In the genomic region with DNA sequence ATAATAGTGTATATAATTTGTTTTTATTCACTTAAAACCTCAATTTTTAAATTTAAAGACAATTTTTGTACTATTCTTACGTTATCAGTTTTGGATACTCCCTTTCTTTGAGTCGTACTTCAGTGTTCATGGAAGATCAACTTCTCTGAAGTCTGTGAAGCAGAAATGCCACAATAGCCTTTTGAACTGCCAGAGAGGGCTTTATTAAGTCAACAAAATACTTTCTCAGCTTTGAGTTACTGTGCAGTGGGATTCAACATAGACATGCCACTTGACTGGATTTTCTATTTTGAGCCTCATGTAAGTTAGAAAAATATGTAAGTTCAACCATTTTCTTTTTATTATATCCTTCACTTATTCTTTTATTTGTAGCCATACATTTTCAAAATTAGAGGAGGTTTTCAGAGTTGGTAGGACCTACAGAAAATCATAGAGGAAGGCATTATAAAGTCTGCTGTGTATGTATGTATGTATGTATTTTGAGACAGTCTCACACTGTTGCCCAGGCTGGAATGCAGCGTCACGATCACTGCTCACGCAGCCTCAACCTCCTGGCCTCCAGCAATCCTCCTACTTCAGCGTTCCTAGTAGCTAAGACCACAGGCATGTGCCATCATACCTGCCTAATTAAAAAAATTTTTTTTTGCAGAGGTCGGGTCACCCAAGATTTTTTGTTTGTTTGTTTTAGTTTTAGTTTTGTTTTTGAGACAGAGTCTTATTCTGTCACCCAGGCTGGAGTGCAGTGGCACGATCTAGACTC, we compare ENCODE assay signal across 25 cellular contexts. TPM values are rescaled to one million over a fixed set of nuclear protein-coding genes. Genes with fewer than 3 reads are reported as not detected.
DNase-seq lines count a peak whose midpoint lies in the region; ATAC-seq and TF ChIP-seq lines count a peak whose summit lies in the region.
"Had no signal": no experiment of that assay in that cellular context is flagged by ENCODE, and none has a peak within 500 bp of the region (broad histone marks: within the 10 kb centered on the region; RNA-seq: fewer than 3 reads in every experiment).

No MANE protein-coding gene starts in this region.

- no peaks in the 10 kb centered on the region for H3K36me3 ChIP-seq in thyroid gland
- H3K36me3 ChIP-seq: BE2C, neutrophil, vagina, WERI-Rb-1 had no signal

- ATAC-seq in HG03139 (IDR thresholded peaks at IDR 0.05; ENCODE audit: unreplicated experiment) = no peak

- H3K4me3 ChIP-seq in thyroid gland (replicated peaks in 1 of 3) (no peak overlapping the region), coronary artery (no peak overlapping the region)
- H3K4me3 ChIP-seq: vagina had no signal

- no peaks in the 10 kb centered on the region for H3K27me3 Mint-ChIP-seq in chondrocyte (ENCODE audit: low read depth)
- H3K27me3 Mint-ChIP-seq in nephron (ENCODE audit: low read depth) = no peaks in the 10 kb centered on the region
- H3K27me3 Mint-ChIP-seq: activated naive CD4-positive, alpha-beta T cell treated with anti-CD3 and anti-CD28 coated beads, Interleukin-2, amount 50 U/mL, for 24 hours; IgD-negative memory B cell had no signal

- TF ChIP-seq CTCF in chondrocyte (IDR thresholded peaks at IDR 0.05) = no peak
- no peak for TF ChIP-seq CTCF in nephron (IDR thresholded peaks at IDR 0.05; ENCODE audit: unreplicated experiment in 3 of 3)
- TF ChIP-seq CTCF in thyroid gland (IDR thresholded peaks at IDR 0.05) = no peak
- no peak for TF ChIP-seq CTCF in coronary artery (IDR thresholded peaks at IDR 0.05)

- H3K27ac Mint-ChIP-seq in chondrocyte (ENCODE audit: unreplicated experiment) = peak overlapping the region; percentile 92
- H3K27ac Mint-ChIP-seq in nephron = peak overlapping the region; percentile 37 to 95 (median 73)
- H3K27ac Mint-ChIP-seq: activated naive CD4-positive, alpha-beta T cell treated with anti-CD3 and anti-CD28 coated beads, Interleukin-2, amount 50 U/mL, for 24 hours; IgD-negative memory B cell had no signal

- H3K27me3 ChIP-seq in thyroid gland = no peaks in the 10 kb centered on the region
- H3K27me3 ChIP-seq: BE2C, neutrophil, vagina had no signal

- peaks cover 28% of the 10 kb centered on the region for H3K4me1 Mint-ChIP-seq in chondrocyte (ENCODE audit: low read depth)
- H3K4me1 Mint-ChIP-seq in nephron = peaks cover 11% of the 10 kb centered on the region
- H3K4me1 Mint-ChIP-seq: activated naive CD4-positive, alpha-beta T cell treated with anti-CD3 and anti-CD28 coated beads, Interleukin-2, amount 50 U/mL, for 24 hours had no signal

- intact Hi-C loops in thyroid gland (cut with DNase I) = no loop called here

- H3K9me3 Mint-ChIP-seq in chondrocyte (ENCODE audit: low read depth) (peaks cover 11% of the 10 kb centered on the region), nephron (peaks cover 12% of the 10 kb centered on the region)

- H3K4me3 Mint-ChIP-seq in chondrocyte (ENCODE audit: unreplicated experiment) (no peak overlapping the region), nephron (no peak overlapping the region)
- H3K4me3 Mint-ChIP-seq: activated naive CD4-positive, alpha-beta T cell treated with anti-CD3 and anti-CD28 coated beads, Interleukin-2, amount 50 U/mL, for 24 hours; IgD-negative memory B cell had no signal

- peaks cover 10 to 15% of the 10 kb centered on the region in 2 donors for H3K4me1 ChIP-seq in thyroid gland
- H3K4me1 ChIP-seq: BE2C, vagina had no signal

- no peaks in the 10 kb centered on the region for H3K9me3 ChIP-seq in thyroid gland
- H3K9me3 ChIP-seq: BE2C, neutrophil, vagina had no signal

- H3K27ac ChIP-seq in thyroid gland = peak overlapping the region; percentile 64 to 67 (median 65)
- H3K27ac ChIP-seq in coronary artery = no peak overlapping the region
- H3K27ac ChIP-seq: neutrophil, vagina, WERI-Rb-1 had no signal

- TF ChIP-seq POLR2A in thyroid gland (IDR thresholded peaks at IDR 0.05) = no peak

- H3K36me3 Mint-ChIP-seq in chondrocyte (ENCODE audit: low read depth) (peaks cover 1% of the 10 kb centered on the region), nephron (ENCODE audit: low read depth) (no peaks in the 10 kb centered on the region)
- H3K36me3 Mint-ChIP-seq: IgD-negative memory B cell had no signal

- WGBS in thyroid gland, 2 donors = 45 to 46% methylated on average over 8 of the region's 8 CpGs

- DNase-seq in M059J (ENCODE audit: low read depth) (peak; percentile 37), chondrocyte (ENCODE audit: low spot score) (no peak), thyroid gland (peak; percentile 23 to 30), coronary artery (ENCODE audit: low spot score) (no peak)
- DNase-seq in activated CD8-positive, alpha-beta memory T cell treated with anti-CD3 and anti-CD28 coated beads, Interleukin-2, amount 50 U/mL, for 4 hours = no peak
- DNase-seq: activated CD4-positive, alpha-beta T cell treated with anti-CD3 and anti-CD28 coated beads for 48 hours; activated CD8-positive, alpha-beta memory T cell treated with anti-CD3 and anti-CD28 coated beads for 24 hours; amygdala; BE2C; effector memory CD4-positive, alpha-beta T cell; HCEC 1CT; NCI-H1092; NCI-H1694; NCI-H774; small intestine; stimulated activated naive CD4-positive, alpha-beta T cell; SW 1271; T1000; WERI-Rb-1 had no signal

RNA-seq across cellular contexts. Expression of gene BCAT1, which starts 31.2 kb away (rescaled TPM):
- total RNA-seq in M059J (2014; rRNA removed; shearing (Covaris generic)) = 31.2 and 33.7 TPM in 2 replicates
- 191 to 246 TPM (median 240 TPM) in 3 replicates for total RNA-seq in chondrocyte
- 10 to 100 TPM in 3 of 4 donors, 1 to 10 TPM in 1; 3.8 to 49.1 (median 13.2) TPM for total RNA-seq in thyroid gland

Comparison
In these comparisons a context has a peak if more than half of its experiments do, and no peak if none do; other contexts are left out.
1. DNase-seq: peak in M059J (single experiment) and thyroid gland (2 of 2); none in chondrocyte (single experiment), coronary artery (single experiment) and activated CD8-positive, alpha-beta memory T cell treated with anti-CD3 and anti-CD28 coated beads, Interleukin-2, amount 50 U/mL, for 4 hours (single experiment).
2. H3K27ac ChIP-seq: peak in thyroid gland (3 of 3); none in coronary artery (0 of 2).